8 cellular contexts compared by ENCODE assay signal in genomic region chr1:45803781-45804670, GRCh38. TPM values are rescaled to one million over a fixed set of nuclear protein-coding genes. Genes with fewer than 3 reads are reported as not detected.
DNase-seq lines count a peak whose midpoint lies in the region; ATAC-seq and TF ChIP-seq lines count a peak whose summit lies in the region.
"Not testable (repeated sequence)": the region's sequence is repeated elsewhere in the genome, so short reads cannot be mapped to it uniquely, and the experiment has no call there.

No MANE protein-coding gene starts in this region.

- H3K36me3 ChIP-seq in DND-41 (ENCODE audit: insufficient read depth, low read length) = peaks cover 22% of the 10 kb centered on the region; the same call in 1 of the 2 replicates
- peaks cover 26% of the 10 kb centered on the region for H3K36me3 ChIP-seq in HUES64 (ENCODE audit: insufficient read depth, low read length)
- peaks cover 18% of the 10 kb centered on the region for H3K36me3 ChIP-seq in RWPE2 (ENCODE audit: low read depth)
- H3K36me3 ChIP-seq in subcutaneous abdominal adipose tissue (ENCODE audit: control insufficient read depth in 5 of 5, insufficient read depth in 5 of 5, low read length in 5 of 5) = not testable (repeated sequence)

- H3K27ac ChIP-seq in DND-41 (ENCODE audit: low read length) (peak overlapping the region; percentile 44), HUES64 (ENCODE audit: low read depth, low read length) (peak overlapping the region; percentile 66; the same call in 1 of the 2 replicates), RWPE2 (ENCODE audit: poor library complexity, severe bottlenecking) (peak overlapping the region; percentile 79), subcutaneous abdominal adipose tissue (ENCODE audit: low read depth, low read length) (peak overlapping the region; percentile 49)

- H3K27ac Mint-ChIP-seq in activated naive CD8-positive, alpha-beta T cell treated with anti-CD3 and anti-CD28 coated beads, Interleukin-2, amount 50 U/mL, for 24 hours = peak overlapping the region; percentile 81
- peak overlapping the region in 4 of 6 donors; percentile 18 to 83 (median 54) for H3K27ac Mint-ChIP-seq in naive B cell

- not testable (repeated sequence) for H3K27me3 ChIP-seq in DND-41 (ENCODE audit: insufficient read depth, low read length, poor library complexity); RWPE2 (ENCODE audit: insufficient read depth, poor library complexity, severe bottlenecking); subcutaneous abdominal adipose tissue (ENCODE audit: control insufficient read depth in 5 of 5, insufficient read depth in 4 of 5, low read length in 5 of 5)
- H3K27me3 ChIP-seq in HUES64 (ENCODE audit: insufficient read depth, low read length) = peaks cover 26% of the 10 kb centered on the region; the same call in 1 of the 2 replicates

- H3K4me1 ChIP-seq in DND-41 (ENCODE audit: insufficient read depth, low read length) = peaks cover 30% of the 10 kb centered on the region
- H3K4me1 ChIP-seq in HUES64 (ENCODE audit: insufficient read depth, low read length) = peaks cover 14% of the 10 kb centered on the region
- not testable (repeated sequence) for H3K4me1 ChIP-seq in RWPE2 (ENCODE audit: insufficient read depth, poor library complexity, severe bottlenecking)
- peaks cover 4 to 26% (median 17%) of the 10 kb centered on the region in 5 donors for H3K4me1 ChIP-seq in subcutaneous abdominal adipose tissue (ENCODE audit: control insufficient read depth in 5 of 5, insufficient read depth in 5 of 5, low read length in 5 of 5)

- H3K4me2 ChIP-seq in DND-41 (ENCODE audit: insufficient read depth, low read length) = peak overlapping the region; percentile 74

- WGBS in HUES64 = under 1% methylated on average over 34 of the region's 60 CpGs

- H3K4me1 Mint-ChIP-seq in activated naive CD8-positive, alpha-beta T cell treated with anti-CD3 and anti-CD28 coated beads, Interleukin-2, amount 50 U/mL, for 24 hours = peaks cover 29% of the 10 kb centered on the region
- peaks cover 17 to 29% (median 21%) of the 10 kb centered on the region in 3 donors for H3K4me1 Mint-ChIP-seq in naive B cell

- TF ChIP-seq CTCF in DND-41 (IDR thresholded peaks at IDR 0.05; ENCODE audit: borderline replicate concordance, extremely low read depth, low read length, poor library complexity, severe bottlenecking); RWPE2 (IDR thresholded peaks at IDR 0.05; ENCODE audit: poor library complexity, severe bottlenecking): not testable (repeated sequence)

- H2AFZ ChIP-seq in DND-41 (ENCODE audit: low read depth, low read length) = peak overlapping the region; percentile 90

- not testable (repeated sequence) for H4K20me1 ChIP-seq in DND-41 (ENCODE audit: insufficient read depth, low read length)

- H3K36me3 Mint-ChIP-seq in activated naive CD8-positive, alpha-beta T cell treated with anti-CD3 and anti-CD28 coated beads, Interleukin-2, amount 50 U/mL, for 24 hours (ENCODE audit: low read depth); naive B cell: not testable (repeated sequence)

- peak overlapping the region; percentile 65 for H3K9ac ChIP-seq in DND-41 (ENCODE audit: low read depth, low read length)
- H3K9ac ChIP-seq in HUES64 (ENCODE audit: low read depth, low read length) = peak overlapping the region; percentile 82
- peak overlapping the region in 4 of 5 donors; percentile 27 to 78 (median 72) for H3K9ac ChIP-seq in subcutaneous abdominal adipose tissue (ENCODE audit: low read length in 5 of 5)

- ATAC-seq in DND-41 (ENCODE audit: insufficient read depth, low read depth) (peak; percentile 51), GM21786 (IDR thresholded peaks at IDR 0.05; ENCODE audit: unreplicated experiment) (peak; percentile 21), RWPE2 (ENCODE audit: low read depth) (peak; percentile 22; the same call in 2 of the 3 replicates), naive B cell (ENCODE audit: low read depth in 2 of 2) (peak; percentile 35 to 45)
- peak; percentile 2 for ATAC-seq in activated naive CD8-positive, alpha-beta T cell treated with anti-CD3 and anti-CD28 coated beads, Interleukin-2, amount 50 U/mL, for 24 hours

- not testable (repeated sequence) for H3K27me3 Mint-ChIP-seq in activated naive CD8-positive, alpha-beta T cell treated with anti-CD3 and anti-CD28 coated beads, Interleukin-2, amount 50 U/mL, for 24 hours; naive B cell

- peaks cover 49% of the 10 kb centered on the region for H3K79me2 ChIP-seq in DND-41 (ENCODE audit: insufficient read depth, low read length)

- not testable (repeated sequence) for H3K9me3 Mint-ChIP-seq in activated naive CD8-positive, alpha-beta T cell treated with anti-CD3 and anti-CD28 coated beads, Interleukin-2, amount 50 U/mL, for 24 hours; naive B cell

- DNase-seq in DND-41 (peak; percentile 60), glomerular visceral epithelial cell (ENCODE audit: extremely low spot score) (peak; percentile 28)
- DNase-seq in RWPE2 (ENCODE audit: low spot score); naive B cell: not testable (repeated sequence)
- DNase-seq in activated naive CD8-positive, alpha-beta T cell treated with anti-CD3 and anti-CD28 coated beads, Interleukin-2, amount 50 U/mL, for 24 hours = peak; percentile 34

- H3K4me3 ChIP-seq in DND-41 (ENCODE audit: low read depth in 1 of 2, low read length in 2 of 2) (peak overlapping the region; percentile 66 to 70; a peak in 3 of 4 replicates), HUES64 (ENCODE audit: low read length) (peak overlapping the region; percentile 76), RWPE2 (ENCODE audit: severe bottlenecking) (peak overlapping the region; percentile 95), subcutaneous abdominal adipose tissue (ENCODE audit: low read depth in 1 of 5, low read length in 5 of 5) (peak overlapping the region; percentile 67 to 79 (median 74))

- H3K4me3 Mint-ChIP-seq in activated naive CD8-positive, alpha-beta T cell treated with anti-CD3 and anti-CD28 coated beads, Interleukin-2, amount 50 U/mL, for 24 hours = peak overlapping the region; percentile 97
- peak overlapping the region; percentile 89 to 97 (median 95) for H3K4me3 Mint-ChIP-seq in naive B cell

- H3K9me3 ChIP-seq in DND-41 (ENCODE audit: insufficient read depth, low read length, severe bottlenecking); HUES64 (ENCODE audit: insufficient read depth, low read depth, low read length); RWPE2 (ENCODE audit: severe bottlenecking); subcutaneous abdominal adipose tissue (ENCODE audit: control insufficient read depth in 5 of 5, low read length in 5 of 5): not testable (repeated sequence)

RNA-seq across cellular contexts. Expression of gene MAST2, which starts 0.6 kb away (rescaled TPM):
- 19.2 TPM for polyA plus RNA-seq in HUES64 (2013, experiment 1 of 2)
- 22.2 TPM for polyA plus RNA-seq in HUES64 (2013, experiment 2 of 2)
- polyA plus RNA-seq in naive B cell (ENCODE audit: low read depth in 6 of 6) = 1 to 10 TPM in 4 of 6 donors, under 1 TPM in 1, not detected in 1; 0.86 to 5.1 (median 3.2) TPM

RNA-seq across cellular contexts. Expression of gene IPP, which starts 53.6 kb away (rescaled TPM):
- 5.7 TPM for polyA plus RNA-seq in HUES64 (2013, experiment 1 of 2)
- polyA plus RNA-seq in HUES64 (2013, experiment 2 of 2) = 5.8 TPM
- polyA plus RNA-seq in naive B cell (ENCODE audit: low read depth in 6 of 6) = 10 to 100 TPM in 4 of 6 donors, 1 to 10 TPM in 2; 8.6 to 16.9 (median 11.0) TPM
